ENCODE assay signal across 23 cellular contexts in the genomic region with DNA sequence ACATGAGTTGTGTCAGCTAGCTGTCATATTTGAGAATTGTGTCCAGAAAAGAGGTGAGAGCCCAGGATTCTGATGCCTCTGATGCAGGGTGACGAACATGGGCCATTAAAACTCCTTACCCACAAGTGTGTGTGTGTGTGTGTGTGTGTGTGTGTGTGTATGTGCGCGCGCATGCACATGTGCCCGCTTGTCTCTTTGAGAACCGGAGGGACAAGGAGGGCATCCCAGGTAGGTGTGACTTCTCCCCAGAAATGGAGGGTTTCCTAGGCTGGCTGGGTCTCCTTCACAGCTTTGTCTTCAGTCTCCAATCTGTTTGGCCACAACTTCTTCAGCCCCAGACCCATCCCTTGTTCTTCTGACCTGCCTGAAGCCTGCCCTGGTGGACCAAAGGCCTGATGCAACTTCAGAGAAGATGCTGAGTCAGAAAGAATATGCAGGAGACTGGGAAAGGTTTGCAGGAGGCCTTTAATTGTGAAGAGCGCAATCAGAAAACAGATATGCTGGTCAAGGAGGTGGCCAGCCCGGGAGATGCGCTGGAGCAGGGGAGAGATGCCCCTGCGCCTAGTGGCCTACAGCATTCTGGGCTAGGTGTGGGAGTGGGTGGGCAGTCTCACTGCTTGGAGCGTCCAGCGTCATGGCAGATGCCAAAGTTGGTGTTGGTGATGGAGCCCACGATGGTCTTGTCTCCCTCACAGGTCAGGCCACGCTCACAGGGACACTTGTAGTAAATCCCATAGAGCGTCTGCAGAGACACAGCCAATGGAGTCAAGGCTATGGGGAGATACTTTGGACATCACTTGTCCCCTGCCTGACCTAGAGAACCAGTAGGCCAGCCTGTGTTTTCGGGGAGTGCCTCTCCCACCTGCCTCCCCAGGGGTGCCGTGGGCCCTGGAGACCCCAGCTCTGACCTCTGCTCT. TPM values are rescaled to one million over a fixed set of nuclear protein-coding genes. Genes with fewer than 3 reads are reported as not detected.
DNase-seq lines count a peak whose midpoint lies in the region; ATAC-seq, FAIRE-seq and TF ChIP-seq lines count a peak whose summit lies in the region.
"Had no signal": no experiment of that assay in that cellular context is flagged by ENCODE, and none has a peak within 500 bp of the region (broad histone marks: within the 10 kb centered on the region; RNA-seq: fewer than 3 reads in every experiment).

No MANE protein-coding gene starts in this region.

- H3K36me3 ChIP-seq in GM23338 (ENCODE audit: insufficient read depth) (no peaks in the 10 kb centered on the region), bronchial epithelial cell (ENCODE audit: control insufficient read depth, insufficient read depth, low read length) (no peaks in the 10 kb centered on the region), pancreas (peaks cover 0 to 13% (median 11%) of the 10 kb centered on the region in 3 donors)
- H3K36me3 ChIP-seq: BE2C had no signal

- FAIRE-seq in bronchial epithelial cell (lab: Jason Lieb, UNC): peak; percentile 62
- no peak for FAIRE-seq in pancreas (lab: Jason Lieb, UNC)
- FAIRE-seq: A204.1, G401.6 had no signal

- H3K4me1 ChIP-seq in GM23338 (ENCODE audit: insufficient read depth): peaks cover 5% of the 10 kb centered on the region; the same call in 1 of the 2 replicates
- peaks cover 4 to 20% (median 4%) of the 10 kb centered on the region in 3 donors for H3K4me1 ChIP-seq in pancreas
- H3K4me1 ChIP-seq: BE2C had no signal

- H4K20me1 ChIP-seq in GM23338 (replicated peaks; ENCODE audit: insufficient read depth): no peaks in the 10 kb centered on the region

- H3K27me3 ChIP-seq in GM23338 (ENCODE audit: insufficient read depth) (no peaks in the 10 kb centered on the region), bronchial epithelial cell (ENCODE audit: control insufficient read depth, insufficient read depth, low read length) (peaks cover 3% of the 10 kb centered on the region), pancreas (no peaks in the 10 kb centered on the region)
- H3K27me3 ChIP-seq: BE2C had no signal

- peaks cover 14% of the 10 kb centered on the region; the same call in 1 of the 2 replicates for H3K9me2 ChIP-seq in GM23338 (ENCODE audit: insufficient read depth)

- intact Hi-C loops in pancreas (cut with DNase I): no loop called here

- H3K9me3 Mint-ChIP-seq in GM23338: no peaks in the 10 kb centered on the region
- H3K9me3 Mint-ChIP-seq in activated CD8-positive, alpha-beta T cell treated with anti-CD3 and anti-CD28 coated beads, Interleukin-2, amount 10 ng/mL, durations not matched to agents 7 days and 5 days (ENCODE audit: insufficient read depth): no peaks in the 10 kb centered on the region
- H3K9me3 Mint-ChIP-seq: CD4-positive, CD25-positive, alpha-beta regulatory T cell had no signal

- no peaks in the 10 kb centered on the region for H3K36me3 Mint-ChIP-seq in GM23338 (ENCODE audit: low read depth)
- no peaks in the 10 kb centered on the region for H3K36me3 Mint-ChIP-seq in activated CD8-positive, alpha-beta T cell treated with anti-CD3 and anti-CD28 coated beads, Interleukin-2, amount 10 ng/mL, durations not matched to agents 7 days and 5 days (ENCODE audit: low read depth)
- H3K36me3 Mint-ChIP-seq: CD4-positive, CD25-positive, alpha-beta regulatory T cell had no signal

- CTCF ChIA-PET in activated CD8-positive, alpha-beta T cell treated with anti-CD3 and anti-CD28 coated beads, Interleukin-2, amount 10 ng/mL, durations not matched to agents 7 days and 5 days (lab: Charles Lee): no interaction called here

- H3K79me2 ChIP-seq in GM23338 (replicated peaks; ENCODE audit: insufficient read depth): no peaks in the 10 kb centered on the region

- H2AFZ ChIP-seq in GM23338: 0 out of 2 replicates have a peak overlapping the region, but pooled peaks have one; percentile 30

- H3K27ac Mint-ChIP-seq in GM23338: no peak overlapping the region
- H3K27ac Mint-ChIP-seq in activated CD8-positive, alpha-beta T cell treated with anti-CD3 and anti-CD28 coated beads, Interleukin-2, amount 10 ng/mL, durations not matched to agents 7 days and 5 days: no peak overlapping the region
- H3K27ac Mint-ChIP-seq: CD4-positive, CD25-positive, alpha-beta regulatory T cell had no signal

- no peak for ATAC-seq in GM23338
- peak in 1 of 4 donors; percentile 1 for ATAC-seq in pancreas
- no peak for ATAC-seq in activated CD8-positive, alpha-beta T cell treated with anti-CD3 and anti-CD28 coated beads, Interleukin-2, amount 10 ng/mL, durations not matched to agents 7 days and 5 days

- H3K27ac ChIP-seq in GM23338 (ENCODE audit: low read depth) (no peak overlapping the region), pancreas (peak overlapping the region; percentile 76 to 97 (median 91))
- H3K27ac ChIP-seq: SK-N-MC had no signal

- H3K4me1 Mint-ChIP-seq in GM23338: peaks cover 14% of the 10 kb centered on the region
- no peaks in the 10 kb centered on the region for H3K4me1 Mint-ChIP-seq in activated CD8-positive, alpha-beta T cell treated with anti-CD3 and anti-CD28 coated beads, Interleukin-2, amount 10 ng/mL, durations not matched to agents 7 days and 5 days (ENCODE audit: low read depth)
- H3K4me1 Mint-ChIP-seq: CD4-positive, CD25-positive, alpha-beta regulatory T cell had no signal

- DNase-seq in GM23338 (ENCODE audit: low spot score) (no peak), bronchial epithelial cell (ENCODE audit: low read depth) (no peak), pancreas (peak; percentile 33 to 86 (median 55)), foreskin melanocyte (no peak), OCI-M1 (lab: John Stamatoyannopoulos, UW) (no peak)
- DNase-seq in activated CD8-positive, alpha-beta T cell treated with anti-CD3 and anti-CD28 coated beads, Interleukin-2, amount 10 ng/mL, durations not matched to agents 7 days and 5 days: no peak
- DNase-seq: BE2C; CD4-positive, CD25-positive, alpha-beta regulatory T cell; COR-L47; DMS 273 treated with DMSO at 0.1 percent for 48 hours; DND-41; KG1; NCI-H1105 treated with DMSO at 0.1 percent for 48 hours; NCI-H1694 treated with DMSO at 0.1 percent for 48 hours; NCI-H748 treated with DMSO at 0.1 percent for 48 hours; SHP77 had no signal

- TF ChIP-seq CTCF in GM23338 (conservative IDR thresholded peaks at IDR 0.05; ENCODE audit: low read depth in 2 of 2): no peak
- no peak for TF ChIP-seq CTCF in bronchial epithelial cell (IDR thresholded peaks at IDR 0.05; ENCODE audit: insufficient read depth, low read length, severe bottlenecking)
- TF ChIP-seq CTCF in pancreas (IDR thresholded peaks at IDR 0.05): no peak

- POLR2A ChIA-PET in activated CD8-positive, alpha-beta T cell treated with anti-CD3 and anti-CD28 coated beads, Interleukin-2, amount 10 ng/mL, durations not matched to agents 7 days and 5 days (lab: Charles Lee): no interaction called here

- no peak overlapping the region for H3K4me3 Mint-ChIP-seq in GM23338
- H3K4me3 Mint-ChIP-seq in activated CD8-positive, alpha-beta T cell treated with anti-CD3 and anti-CD28 coated beads, Interleukin-2, amount 10 ng/mL, durations not matched to agents 7 days and 5 days: no peak overlapping the region
- H3K4me3 Mint-ChIP-seq: CD4-positive, CD25-positive, alpha-beta regulatory T cell had no signal

- no peak overlapping the region for H3K4me2 ChIP-seq in GM23338

- no peaks in the 10 kb centered on the region for H3K9me3 ChIP-seq in pancreas
- H3K9me3 ChIP-seq: BE2C had no signal

- H3F3A ChIP-seq in GM23338 (replicated peaks; ENCODE audit: low read depth): peaks cover 6% of the 10 kb centered on the region; the same call in 1 of the 2 replicates

- no peak overlapping the region for H3K4me3 ChIP-seq in GM23338
- no peak overlapping the region for H3K4me3 ChIP-seq in bronchial epithelial cell (ENCODE audit: low read depth, low read length)
- H3K4me3 ChIP-seq in pancreas: peak overlapping the region; percentile 56 to 74 (median 60)
- H3K4me3 ChIP-seq: SK-N-MC had no signal

- peaks cover 7% of the 10 kb centered on the region for H3K27me3 Mint-ChIP-seq in GM23338 (ENCODE audit: insufficient read depth, low read depth, poor library complexity)
- peaks cover 9% of the 10 kb centered on the region for H3K27me3 Mint-ChIP-seq in activated CD8-positive, alpha-beta T cell treated with anti-CD3 and anti-CD28 coated beads, Interleukin-2, amount 10 ng/mL, durations not matched to agents 7 days and 5 days (ENCODE audit: low read depth)

- WGBS in pancreas, 2 donors: 37 to 41% methylated on average over 17 of the region's 17 CpGs

RNA-seq across cellular contexts. Expression of a gene that starts 2.3 kb away (rescaled TPM):
- total RNA-seq in GM23338 (2014; rRNA removed; shearing (Covaris generic)): not detected in 2 replicates
- polyA plus RNA-seq in GM23338 (2016; fragmentation: Nextera tagmentation; extraction: Ambion mirVana): not detected in 2 replicates
- not detected in 2 replicates for total RNA-seq in bronchial epithelial cell
- over 10,000 TPM; 11,272 to 45,930 (median 22,757) TPM for total RNA-seq in pancreas
- over 10,000 TPM; 11,669 to 15,701 TPM for polyA plus RNA-seq in pancreas
- total RNA-seq in activated CD8-positive, alpha-beta T cell treated with anti-CD3 and anti-CD28 coated beads, Interleukin-2, amount 10 ng/mL, durations not matched to agents 7 days and 5 days: not detected
- total RNA-seq: CD4-positive, CD25-positive, alpha-beta regulatory T cell; H4; NCI-H460; OCI-LY7; RPMI7951 had no signal
- polyA plus RNA-seq: CD4-positive, CD25-positive, alpha-beta regulatory T cell had no signal

RNA-seq across cellular contexts. Expression of a gene that starts 10.4 kb away (rescaled TPM):
- not detected in 2 replicates for total RNA-seq in GM23338 (2014; rRNA removed; shearing (Covaris generic))
- not detected in 2 replicates for polyA plus RNA-seq in GM23338 (2016; fragmentation: Nextera tagmentation; extraction: Ambion mirVana)
- not detected in 2 replicates for total RNA-seq in bronchial epithelial cell
- total RNA-seq in pancreas: 1 to 10 TPM; 1.3 to 4.2 (median 2.8) TPM
- polyA plus RNA-seq in pancreas: 1 to 10 TPM; 2.0 to 3.3 TPM
- total RNA-seq in activated CD8-positive, alpha-beta T cell treated with anti-CD3 and anti-CD28 coated beads, Interleukin-2, amount 10 ng/mL, durations not matched to agents 7 days and 5 days: not detected
- total RNA-seq: CD4-positive, CD25-positive, alpha-beta regulatory T cell; H4; NCI-H460; OCI-LY7; RPMI7951 had no signal
- polyA plus RNA-seq: CD4-positive, CD25-positive, alpha-beta regulatory T cell had no signal

RNA-seq across cellular contexts. Expression of a gene that starts 14.0 kb away (rescaled TPM):
- not detected in 2 replicates for total RNA-seq in GM23338 (2014; rRNA removed; shearing (Covaris generic))
- polyA plus RNA-seq in GM23338 (2016; fragmentation: Nextera tagmentation; extraction: Ambion mirVana): 0.80 TPM in 1 of 2 replicates, not detected in the other
- not detected in 2 replicates for total RNA-seq in bronchial epithelial cell
- 100 to 1,000 TPM in 1 of 6 donors, 10 to 100 TPM in 4, 1 to 10 TPM in 1; 6.0 to 102 (median 38.3) TPM for total RNA-seq in pancreas
- polyA plus RNA-seq in pancreas: 10 to 100 TPM in 1 of 2 donors, not detected in 1; 83.2 TPM
- not detected for total RNA-seq in activated CD8-positive, alpha-beta T cell treated with anti-CD3 and anti-CD28 coated beads, Interleukin-2, amount 10 ng/mL, durations not matched to agents 7 days and 5 days
- total RNA-seq: CD4-positive, CD25-positive, alpha-beta regulatory T cell; H4; NCI-H460; OCI-LY7; RPMI7951 had no signal
- polyA plus RNA-seq: CD4-positive, CD25-positive, alpha-beta regulatory T cell had no signal

RNA-seq across cellular contexts. Expression of a gene that starts 18.4 kb away (rescaled TPM):
- total RNA-seq in GM23338 (2014; rRNA removed; shearing (Covaris generic)): 3.1 TPM in 1 of 2 replicates, not detected in the other
- polyA plus RNA-seq in GM23338 (2016; fragmentation: Nextera tagmentation; extraction: Ambion mirVana): 2.9 and 3.6 TPM in 2 replicates
- not detected in 2 replicates for total RNA-seq in bronchial epithelial cell
- total RNA-seq in pancreas: 1 to 10 TPM; 1.4 to 4.3 (median 2.8) TPM
- 1 to 10 TPM in 1 of 2 donors, under 1 TPM in 1; 0.61 to 2.5 TPM for polyA plus RNA-seq in pancreas
- total RNA-seq in activated CD8-positive, alpha-beta T cell treated with anti-CD3 and anti-CD28 coated beads, Interleukin-2, amount 10 ng/mL, durations not matched to agents 7 days and 5 days: not detected
- total RNA-seq: CD4-positive, CD25-positive, alpha-beta regulatory T cell; NCI-H460; OCI-LY7; RPMI7951 had no signal
- polyA plus RNA-seq: CD4-positive, CD25-positive, alpha-beta regulatory T cell had no signal

RNA-seq across cellular contexts. Expression of a gene that starts 58.0 kb away (rescaled TPM):
- total RNA-seq in GM23338 (2014; rRNA removed; shearing (Covaris generic)): 0.90 and 1.3 TPM in 2 replicates
- 0.94 TPM in 2 replicates for polyA plus RNA-seq in GM23338 (2016; fragmentation: Nextera tagmentation; extraction: Ambion mirVana)
- total RNA-seq in bronchial epithelial cell: 0.13 and 0.53 TPM in 2 replicates
- under 1 TPM; 0.12 to 0.75 (median 0.44) TPM for total RNA-seq in pancreas
- polyA plus RNA-seq in pancreas: 1 to 10 TPM; 2.2 to 2.6 TPM
- total RNA-seq in activated CD8-positive, alpha-beta T cell treated with anti-CD3 and anti-CD28 coated beads, Interleukin-2, amount 10 ng/mL, durations not matched to agents 7 days and 5 days: under 1 TPM; 0.37 to 0.45 TPM
- total RNA-seq: RPMI7951 had no signal
- polyA plus RNA-seq: CD4-positive, CD25-positive, alpha-beta regulatory T cell had no signal

Comparison
In these comparisons a context has a peak if more than half of its experiments do, and no peak if none do; other contexts are left out.
1. DNase-seq: peak in pancreas (6 of 6); none in GM23338 (single experiment), bronchial epithelial cell (single experiment), activated CD8-positive, alpha-beta T cell treated with anti-CD3 and anti-CD28 coated beads, Interleukin-2, amount 10 ng/mL, durations not matched to agents 7 days and 5 days (single experiment), foreskin melanocyte (single experiment) and OCI-M1 (single experiment).
2. H3K4me3 ChIP-seq: peak in pancreas (4 of 4); none in GM23338 (single experiment) and bronchial epithelial cell (single experiment).
3. RNA of a gene that starts 2.3 kb away (total RNA-seq): 11,272 to 45,930 TPM in pancreas; not detected in GM23338, not detected in bronchial epithelial cell and not detected in activated CD8-positive, alpha-beta T cell treated with anti-CD3 and anti-CD28 coated beads, Interleukin-2, amount 10 ng/mL, durations not matched to agents 7 days and 5 days; every median in the first group is over 1,000 times any median in the second.